In the genomic region with DNA sequence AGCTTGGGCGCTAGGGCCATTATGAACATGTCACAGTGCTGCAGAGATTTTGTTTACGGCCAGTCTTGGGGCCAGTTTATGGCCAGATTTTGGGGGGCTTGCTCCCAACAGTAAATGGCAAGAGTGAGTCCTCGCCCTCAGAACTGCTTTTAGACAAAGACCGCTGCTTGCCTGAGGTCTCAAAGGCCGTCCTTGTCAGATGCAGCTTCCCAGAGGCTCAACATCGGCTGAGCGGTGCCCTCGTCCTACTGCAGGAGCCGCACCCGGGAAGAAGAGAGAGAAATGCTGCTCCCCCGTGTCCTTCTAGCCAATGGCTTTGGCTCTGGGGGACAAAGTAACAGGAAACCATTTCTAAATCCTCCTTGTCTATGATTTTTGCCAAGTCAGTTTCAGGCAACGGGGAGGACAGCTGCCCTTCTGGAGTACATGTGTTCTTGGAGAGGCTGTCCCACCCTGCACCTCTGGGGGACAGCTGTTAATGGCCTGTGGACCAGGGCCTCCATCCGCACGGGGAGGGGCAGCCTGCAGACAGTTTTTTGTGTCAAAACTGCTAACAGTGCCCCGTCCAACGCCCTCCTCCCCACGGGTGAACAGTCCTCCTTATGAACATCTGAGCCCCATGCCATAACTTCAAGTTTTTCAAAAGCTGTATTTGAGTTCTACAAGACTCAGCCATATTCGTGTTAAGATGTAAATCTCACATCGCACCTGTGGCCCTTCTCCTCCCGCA, we compare ENCODE assay signal across 36 cellular contexts.
"Had no signal": no experiment of that assay in that cellular context is flagged by ENCODE, and none has a peak within 500 bp of the region (broad histone marks: within the 10 kb centered on the region; RNA-seq: fewer than 3 reads in every experiment).

No MANE protein-coding gene starts in this region.

- H3K27ac Mint-ChIP-seq: activated B cell treated with CpG ODN at 0.5 μM for 24 hours; activated CD4-positive, alpha-beta memory T cell treated with anti-CD3 and anti-CD28 coated beads for 36 hours; activated naive CD4-positive, alpha-beta T cell treated with anti-CD3 and anti-CD28 coated beads, Interleukin-2, amount 10 ng/mL, durations not matched to agents 7 days and 5 days; activated naive CD8-positive, alpha-beta T cell; activated naive CD8-positive, alpha-beta T cell treated with anti-CD3 and anti-CD28 coated beads, Interleukin-2, amount 50 U/mL, for 24 hours; activated T-cell treated with anti-CD3 and anti-CD28 coated beads, Interleukin-2, amount 50 U/mL, for 72 hours; activated T-helper 17 cell treated with anti-CD3 and anti-CD28 coated beads, Interleukin-2, amount 50 U/mL, for 72 hours; brain; T-cell had no signal

- DNase-seq: activated B cell treated with CpG ODN at 0.5 μM for 24 hours; activated CD4-positive, alpha-beta memory T cell treated with anti-CD3 and anti-CD28 coated beads for 36 hours; activated CD4-positive, alpha-beta T cell treated with anti-CD3 and anti-CD28 coated beads for 4 hours; activated CD4-positive, alpha-beta T cell treated with anti-CD3 and anti-CD28 coated beads, Interleukin-2, amount 50 U/mL, for 1 hour; activated CD4-positive, CD25-positive, alpha-beta regulatory T cell treated with anti-CD3 and anti-CD28 coated beads, Interleukin-2, amount 50 U/mL, for 72 hours; activated gamma-delta T cell treated with Interleukin-2 at 50 U/mL for 16 hours; activated naive CD4-positive, alpha-beta T cell treated with anti-CD3 and anti-CD28 coated beads, Interleukin-2, amount 10 ng/mL, durations not matched to agents 7 days and 5 days; activated naive CD8-positive, alpha-beta T cell treated with anti-CD3 and anti-CD28 coated beads, Interleukin-2, amount 50 U/mL, for 24 hours; activated T-cell treated with anti-CD3 and anti-CD28 coated beads, Interleukin-2, amount 50 U/mL, for 1 hour; activated T-cell treated with anti-CD3 and anti-CD28 coated beads, Interleukin-2, amount 50 U/mL, for 72 hours; anterior cingulate cortex; central memory CD4-positive, alpha-beta T cell; NCI-H1092 treated with DMSO at 0.1 percent for 48 hours; NCI-H1417; NCI-H146; NCI-H187; NCI-H2029 treated with DMSO at 0.1 percent for 48 hours; NCI-H2107; NCI-H2171; NCI-H510A; NCI-H526; NCI-H748 treated with DMSO at 0.1 percent for 48 hours; NK-92 treated with Interleukin-12 subunit alpha and Interleukin-12 subunit beta, amount 100 ng/mL, for 24 hours; PC-9; SIG-M5; T-cell; T-helper 17 cell; T-helper 9 cell had no signal

- H3K36me3 Mint-ChIP-seq: activated CD4-positive, alpha-beta memory T cell treated with anti-CD3 and anti-CD28 coated beads for 36 hours; activated naive CD8-positive, alpha-beta T cell; brain; T-cell had no signal

- H3K4me2 ChIP-seq: PC-9 had no signal

- H3K4me3 Mint-ChIP-seq: activated B cell treated with CpG ODN at 0.5 μM for 24 hours; activated CD4-positive, alpha-beta memory T cell treated with anti-CD3 and anti-CD28 coated beads for 36 hours; activated naive CD4-positive, alpha-beta T cell treated with anti-CD3 and anti-CD28 coated beads, Interleukin-2, amount 10 ng/mL, durations not matched to agents 7 days and 5 days; activated naive CD8-positive, alpha-beta T cell; activated naive CD8-positive, alpha-beta T cell treated with anti-CD3 and anti-CD28 coated beads, Interleukin-2, amount 50 U/mL, for 24 hours; activated T-cell treated with anti-CD3 and anti-CD28 coated beads, Interleukin-2, amount 50 U/mL, for 72 hours; activated T-helper 17 cell treated with anti-CD3 and anti-CD28 coated beads, Interleukin-2, amount 50 U/mL, for 72 hours; brain; T-cell; T-helper 17 cell had no signal

- H3K4me3 ChIP-seq: K562, PC-9 had no signal

- ATAC-seq: activated naive CD8-positive, alpha-beta T cell treated with anti-CD3 and anti-CD28 coated beads, Interleukin-2, amount 50 U/mL, for 24 hours; activated T-cell treated with anti-CD3 and anti-CD28 coated beads, Interleukin-2, amount 50 U/mL, for 72 hours; activated T-helper 17 cell treated with anti-CD3 and anti-CD28 coated beads, Interleukin-2, amount 50 U/mL, for 72 hours; K562; Right ventricle myocardium inferior; SK-N-SH treated with all-trans-retinoic acid at 6 μM for 48 hours; T-cell; T-helper 17 cell had no signal

- H3K27me3 Mint-ChIP-seq: activated CD4-positive, alpha-beta memory T cell treated with anti-CD3 and anti-CD28 coated beads for 36 hours; activated naive CD8-positive, alpha-beta T cell; activated naive CD8-positive, alpha-beta T cell treated with anti-CD3 and anti-CD28 coated beads, Interleukin-2, amount 50 U/mL, for 24 hours; activated T-helper 17 cell treated with anti-CD3 and anti-CD28 coated beads, Interleukin-2, amount 50 U/mL, for 72 hours; brain; T-cell; T-helper 17 cell had no signal

- H3K9me3 Mint-ChIP-seq: activated B cell treated with CpG ODN at 0.5 μM for 24 hours; activated CD4-positive, alpha-beta memory T cell treated with anti-CD3 and anti-CD28 coated beads for 36 hours; activated T-helper 17 cell treated with anti-CD3 and anti-CD28 coated beads, Interleukin-2, amount 50 U/mL, for 72 hours; T-cell had no signal

- H3K27ac ChIP-seq: PC-9, RWPE1, VCaP had no signal

- H2AFZ ChIP-seq: PC-9 had no signal
